3 cellular contexts compared by ENCODE assay signal in genomic region chr16:85874031-85874430, GRCh38. TPM values are rescaled to one million over a fixed set of nuclear protein-coding genes. Genes with fewer than 3 reads are reported as not detected.
"Had no signal": no experiment of that assay in that cellular context is flagged by ENCODE, and none has a peak within 500 bp of the region (broad histone marks: within the 10 kb centered on the region; RNA-seq: fewer than 3 reads in every experiment).

No MANE protein-coding gene starts in this region.

RNA-seq across cellular contexts. Expression of gene IRF8, which starts 24.9 kb away (rescaled TPM):
- total RNA-seq: chondrocyte, MCF 10A, SJCRH30 had no signal
